In genomic region chr1:30049748-30050147, GRCh38 we compare ENCODE assay signal across 13 cellular contexts.
DNase-seq lines count a peak whose midpoint lies in the region; ATAC-seq and TF ChIP-seq lines count a peak whose summit lies in the region.
"Had no signal": no experiment of that assay in that cellular context is flagged by ENCODE, and none has a peak within 500 bp of the region (broad histone marks: within the 10 kb centered on the region; RNA-seq: fewer than 3 reads in every experiment).

No MANE protein-coding gene starts in this region.

- CTCF ChIA-PET in activated CD8-positive, alpha-beta memory T cell treated with anti-CD3 and anti-CD28 coated beads, Interleukin-2, amount 10 ng/mL, durations not matched to agents 7 days and 5 days (lab: Charles Lee) = no interaction called here

- no peaks in the 10 kb centered on the region for H3K4me1 ChIP-seq in suprapubic skin
- H3K4me1 ChIP-seq: BE2C had no signal

- no peak for TF ChIP-seq POLR2A in suprapubic skin (IDR thresholded peaks at IDR 0.05)

- WGBS in suprapubic skin = 69% methylated on average over 4 of the region's 4 CpGs

- peaks cover 14% of the 10 kb centered on the region for H3K27me3 Mint-ChIP-seq in activated CD8-positive, alpha-beta memory T cell treated with anti-CD3 and anti-CD28 coated beads, Interleukin-2, amount 10 ng/mL, durations not matched to agents 7 days and 5 days
- peaks cover 25% of the 10 kb centered on the region for H3K27me3 Mint-ChIP-seq in activated naive CD8-positive, alpha-beta T cell treated with anti-CD3 and anti-CD28 coated beads for 36 hours

- TF ChIP-seq EP300 in suprapubic skin (IDR thresholded peaks at IDR 0.05) = no peak

- no peaks in the 10 kb centered on the region for H3K36me3 ChIP-seq in suprapubic skin
- H3K36me3 ChIP-seq: BE2C had no signal

- no peaks in the 10 kb centered on the region for H3K9me3 ChIP-seq in suprapubic skin
- H3K9me3 ChIP-seq: BE2C had no signal

- H3K27me3 ChIP-seq in suprapubic skin = peaks cover 67% of the 10 kb centered on the region

- no peak overlapping the region for H3K4me3 ChIP-seq in suprapubic skin

- no peak for TF ChIP-seq CTCF in suprapubic skin (IDR thresholded peaks at IDR 0.05)

- H3K27ac Mint-ChIP-seq in activated CD8-positive, alpha-beta memory T cell treated with anti-CD3 and anti-CD28 coated beads, Interleukin-2, amount 10 ng/mL, durations not matched to agents 7 days and 5 days = no peak overlapping the region
- H3K27ac Mint-ChIP-seq in activated naive CD8-positive, alpha-beta T cell treated with anti-CD3 and anti-CD28 coated beads for 36 hours = no peak overlapping the region
- H3K27ac Mint-ChIP-seq: CD8-positive, alpha-beta T cell had no signal

- H3K9me3 Mint-ChIP-seq in activated CD8-positive, alpha-beta memory T cell treated with anti-CD3 and anti-CD28 coated beads, Interleukin-2, amount 10 ng/mL, durations not matched to agents 7 days and 5 days (ENCODE audit: low read depth) = no peaks in the 10 kb centered on the region
- H3K9me3 Mint-ChIP-seq in activated naive CD8-positive, alpha-beta T cell treated with anti-CD3 and anti-CD28 coated beads for 36 hours = no peaks in the 10 kb centered on the region
- H3K9me3 Mint-ChIP-seq: CD8-positive, alpha-beta T cell had no signal

- peak; percentile 3 for DNase-seq in activated CD8-positive, alpha-beta memory T cell treated with anti-CD3 and anti-CD28 coated beads, Interleukin-2, amount 50 U/mL, for 48 hours
- DNase-seq in activated CD8-positive, alpha-beta memory T cell treated with anti-CD3 and anti-CD28 coated beads, Interleukin-2, amount 10 ng/mL, durations not matched to agents 7 days and 5 days = no peak
- DNase-seq in NCI-H69 (lab: John Stamatoyannopoulos, UW) (peak; percentile 57), left lobe of liver (ENCODE audit: low spot score) (peak; percentile 34), suprapubic skin (ENCODE audit: low spot score in 2 of 2) (peak; percentile 10 to 72), NCI-H1092 (lab: John Stamatoyannopoulos, UW) (no peak), ACHN (no peak)
- no peak for DNase-seq in activated naive CD8-positive, alpha-beta T cell treated with anti-CD3 and anti-CD28 coated beads for 36 hours
- DNase-seq: BE2C; CD8-positive, alpha-beta T cell; COR-L47; IMR-90 had no signal

- H3K4me1 Mint-ChIP-seq in activated CD8-positive, alpha-beta memory T cell treated with anti-CD3 and anti-CD28 coated beads, Interleukin-2, amount 10 ng/mL, durations not matched to agents 7 days and 5 days = no peaks in the 10 kb centered on the region
- H3K4me1 Mint-ChIP-seq in activated naive CD8-positive, alpha-beta T cell treated with anti-CD3 and anti-CD28 coated beads for 36 hours = no peaks in the 10 kb centered on the region

- H3K27ac ChIP-seq in suprapubic skin = no peak overlapping the region
- H3K27ac ChIP-seq: C4-2B had no signal

- in situ Hi-C loops in ACHN (cut with HindIII; ENCODE audit: low pct_ligation_motif_present, low pct_unique_long_range_greater_than_20kb, low sequenced_read_pairs) = no loop called here

- no peak for ATAC-seq in activated CD8-positive, alpha-beta memory T cell treated with anti-CD3 and anti-CD28 coated beads, Interleukin-2, amount 10 ng/mL, durations not matched to agents 7 days and 5 days
- ATAC-seq in left lobe of liver = no peak
- ATAC-seq: CD8-positive, alpha-beta T cell had no signal

- H3K4me3 Mint-ChIP-seq in activated CD8-positive, alpha-beta memory T cell treated with anti-CD3 and anti-CD28 coated beads, Interleukin-2, amount 10 ng/mL, durations not matched to agents 7 days and 5 days = no peak overlapping the region
- H3K4me3 Mint-ChIP-seq in activated naive CD8-positive, alpha-beta T cell treated with anti-CD3 and anti-CD28 coated beads for 36 hours = no peak overlapping the region
- H3K4me3 Mint-ChIP-seq: CD8-positive, alpha-beta T cell had no signal

- H3K36me3 Mint-ChIP-seq in activated CD8-positive, alpha-beta memory T cell treated with anti-CD3 and anti-CD28 coated beads, Interleukin-2, amount 10 ng/mL, durations not matched to agents 7 days and 5 days = no peaks in the 10 kb centered on the region
- H3K36me3 Mint-ChIP-seq in activated naive CD8-positive, alpha-beta T cell treated with anti-CD3 and anti-CD28 coated beads for 36 hours = no peaks in the 10 kb centered on the region
- H3K36me3 Mint-ChIP-seq: CD8-positive, alpha-beta T cell had no signal

Comparison
In these comparisons a context has a peak if more than half of its experiments do, and no peak if none do; other contexts are left out.
1. DNase-seq: peak in activated CD8-positive, alpha-beta memory T cell treated with anti-CD3 and anti-CD28 coated beads, Interleukin-2, amount 50 U/mL, for 48 hours (single experiment), NCI-H69 (single experiment), left lobe of liver (single experiment) and suprapubic skin (2 of 2); none in activated CD8-positive, alpha-beta memory T cell treated with anti-CD3 and anti-CD28 coated beads, Interleukin-2, amount 10 ng/mL, durations not matched to agents 7 days and 5 days (single experiment), NCI-H1092 (single experiment), activated naive CD8-positive, alpha-beta T cell treated with anti-CD3 and anti-CD28 coated beads for 36 hours (single experiment) and ACHN (single experiment).